In the genomic region with DNA sequence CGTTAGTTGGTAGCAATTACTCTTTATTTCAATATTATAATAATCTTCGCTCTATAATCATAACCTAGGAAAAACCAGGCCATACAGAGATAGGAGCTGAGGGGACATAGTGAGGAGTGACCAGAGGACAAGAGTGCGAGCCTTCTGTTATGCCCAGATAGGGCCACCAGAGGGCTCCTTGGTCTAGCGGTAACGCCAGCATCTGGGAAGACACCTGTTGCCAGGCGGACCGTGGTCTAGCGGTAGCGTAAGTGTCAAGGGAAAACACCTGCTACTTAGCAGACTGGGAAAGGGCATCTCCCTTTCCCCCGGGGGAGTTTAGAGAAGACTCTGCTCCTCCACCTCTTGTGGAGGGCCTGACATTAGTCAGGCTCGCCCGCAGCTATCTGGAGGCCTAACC, we compare ENCODE assay signal across 2 cellular contexts.
TF ChIP-seq lines count a peak whose summit lies in the region.

No MANE protein-coding gene starts in this region.

TF ChIP-seq in GM12878, 131 proteins besides CTCF, POLR2A, EP300 and RAD21 (continued from another document):
- TF ChIP-seq RUNX3 (IDR thresholded peaks at IDR 0.05; ENCODE audit: low read length), result 0 out of 2 replicates have a peak, but pooled peaks have one; percentile 17
- TF ChIP-seq, protein P1, sequence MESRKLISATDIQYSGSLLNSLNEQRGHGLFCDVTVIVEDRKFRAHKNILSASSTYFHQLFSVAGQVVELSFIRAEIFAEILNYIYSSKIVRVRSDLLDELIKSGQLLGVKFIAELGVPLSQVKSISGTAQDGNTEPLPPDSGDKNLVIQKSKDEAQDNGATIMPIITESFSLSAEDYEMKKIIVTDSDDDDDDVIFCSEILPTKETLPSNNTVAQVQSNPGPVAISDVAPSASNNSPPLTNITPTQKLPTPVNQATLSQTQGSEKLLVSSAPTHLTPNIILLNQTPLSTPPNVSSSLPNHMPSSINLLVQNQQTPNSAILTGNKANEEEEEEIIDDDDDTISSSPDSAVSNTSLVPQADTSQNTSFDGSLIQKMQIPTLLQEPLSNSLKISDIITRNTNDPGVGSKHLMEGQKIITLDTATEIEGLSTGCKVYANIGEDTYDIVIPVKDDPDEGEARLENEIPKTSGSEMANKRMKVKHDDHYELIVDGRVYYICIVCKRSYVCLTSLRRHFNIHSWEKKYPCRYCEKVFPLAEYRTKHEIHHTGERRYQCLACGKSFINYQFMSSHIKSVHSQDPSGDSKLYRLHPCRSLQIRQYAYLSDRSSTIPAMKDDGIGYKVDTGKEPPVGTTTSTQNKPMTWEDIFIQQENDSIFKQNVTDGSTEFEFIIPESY (IDR thresholded peaks at IDR 0.05), result peak; percentile 88
- peak; percentile 23; the same call in 1 of the 2 replicates for TF ChIP-seq IKZF1 (conservative IDR thresholded peaks at IDR 0.05)
- TF ChIP-seq SMC3 (IDR thresholded peaks at IDR 0.05; ENCODE audit: borderline replicate concordance, low read length), result peak; percentile 42; the same call in 1 of the 2 replicates
- 0 out of 2 replicates have a peak, but pooled peaks have one; percentile 32 for TF ChIP-seq TCF3 (IDR thresholded peaks at IDR 0.05; ENCODE audit: borderline replicate concordance, insufficient read depth, low read depth, low read length)

TF ChIP-seq in HepG2, 621 proteins besides CTCF, POLR2A, EP300 and RAD21 (continued from another document):
- TF ChIP-seq, protein P1 (CRISPR knock-in tag; IDR thresholded peaks at IDR 0.05), result peak; percentile 94
- peak; percentile 63 for TF ChIP-seq STAG1 (CRISPR knock-in tag; IDR thresholded peaks at IDR 0.05)
